ENCODE assay signal across 14 cellular contexts in genomic region chr2:205755923-205756322, GRCh38.
DNase-seq lines count a peak whose midpoint lies in the region; ATAC-seq and TF ChIP-seq lines count a peak whose summit lies in the region.
"Had no signal": no experiment of that assay in that cellular context is flagged by ENCODE, and none has a peak within 500 bp of the region (broad histone marks: within the 10 kb centered on the region; RNA-seq: fewer than 3 reads in every experiment).

No MANE protein-coding gene starts in this region.

- no peaks in the 10 kb centered on the region for H3K9me3 ChIP-seq in right atrium auricular region
- H3K9me3 ChIP-seq in skeletal muscle satellite cell (replicated peaks; ENCODE audit: low read length): no peaks in the 10 kb centered on the region

- no peak for TF ChIP-seq CTCF in right atrium auricular region (IDR thresholded peaks at IDR 0.05)

- peaks cover 0 to 31% of the 10 kb centered on the region in 2 donors for H3K4me1 ChIP-seq in right atrium auricular region
- peaks cover 44% of the 10 kb centered on the region for H3K4me1 ChIP-seq in skeletal muscle satellite cell (ENCODE audit: control insufficient read depth, insufficient read depth, low read length)

- H3K4me2 ChIP-seq in skeletal muscle satellite cell (ENCODE audit: low read length): peak overlapping the region; percentile 18
- H3K4me2 ChIP-seq: GM23338 had no signal

- H3K9ac ChIP-seq in skeletal muscle satellite cell (ENCODE audit: low read depth, low read length): no peak overlapping the region

- no peak for ATAC-seq in HG02885 (IDR thresholded peaks at IDR 0.05; ENCODE audit: poor library complexity, unreplicated experiment)
- ATAC-seq in HG03571 (IDR thresholded peaks at IDR 0.05; ENCODE audit: unreplicated experiment): no peak
- no peak for ATAC-seq in GM21825 (IDR thresholded peaks at IDR 0.05; ENCODE audit: unreplicated experiment)
- ATAC-seq: GM23338 had no signal

- H3K4me3 ChIP-seq in right atrium auricular region (no peak overlapping the region), skeletal muscle satellite cell (ENCODE audit: low read length) (no peak overlapping the region)
- H3K4me3 ChIP-seq: GM23338 had no signal

- no peaks in the 10 kb centered on the region for H3K27me3 ChIP-seq in right atrium auricular region
- H3K27me3 ChIP-seq in skeletal muscle satellite cell (ENCODE audit: control insufficient read depth, insufficient read depth, low read length): no peaks in the 10 kb centered on the region
- H3K27me3 ChIP-seq: brain microvascular endothelial cell had no signal

- DNase-seq in AG20443 (ENCODE audit: low spot score) (peak; percentile 38), astrocyte of the hippocampus (ENCODE audit: low read depth, low spot score) (peak; percentile 59), right atrium auricular region (ENCODE audit: low spot score) (no peak), putamen (ENCODE audit: low spot score) (no peak)
- DNase-seq: activated B cell treated with CpG ODN at 0.5 μM for 24 hours, AML-193, brain microvascular endothelial cell, DMS79, small intestine had no signal

- peak overlapping the region; percentile 53 to 59 for H3K27ac ChIP-seq in right atrium auricular region
- H3K27ac ChIP-seq: brain microvascular endothelial cell had no signal

- H3K36me3 ChIP-seq in right atrium auricular region (no peaks in the 10 kb centered on the region), skeletal muscle satellite cell (ENCODE audit: insufficient read depth, low read length) (no peaks in the 10 kb centered on the region)

Comparison
In these comparisons a context has a peak if more than half of its experiments do, and no peak if none do; other contexts are left out.
1. DNase-seq: peak in AG20443 (single experiment) and astrocyte of the hippocampus (single experiment); none in right atrium auricular region (single experiment) and putamen (single experiment).